In genomic region chr9:87537625-87538024, GRCh38 we compare ENCODE assay signal across 1 cellular context.
TF ChIP-seq lines count a peak whose summit lies in the region.

No MANE protein-coding gene starts in this region.

TF ChIP-seq in SK-N-SH, 30 proteins besides CTCF, POLR2A, EP300 and RAD21 (continued from another document):
- TF ChIP-seq, protein P1, sequence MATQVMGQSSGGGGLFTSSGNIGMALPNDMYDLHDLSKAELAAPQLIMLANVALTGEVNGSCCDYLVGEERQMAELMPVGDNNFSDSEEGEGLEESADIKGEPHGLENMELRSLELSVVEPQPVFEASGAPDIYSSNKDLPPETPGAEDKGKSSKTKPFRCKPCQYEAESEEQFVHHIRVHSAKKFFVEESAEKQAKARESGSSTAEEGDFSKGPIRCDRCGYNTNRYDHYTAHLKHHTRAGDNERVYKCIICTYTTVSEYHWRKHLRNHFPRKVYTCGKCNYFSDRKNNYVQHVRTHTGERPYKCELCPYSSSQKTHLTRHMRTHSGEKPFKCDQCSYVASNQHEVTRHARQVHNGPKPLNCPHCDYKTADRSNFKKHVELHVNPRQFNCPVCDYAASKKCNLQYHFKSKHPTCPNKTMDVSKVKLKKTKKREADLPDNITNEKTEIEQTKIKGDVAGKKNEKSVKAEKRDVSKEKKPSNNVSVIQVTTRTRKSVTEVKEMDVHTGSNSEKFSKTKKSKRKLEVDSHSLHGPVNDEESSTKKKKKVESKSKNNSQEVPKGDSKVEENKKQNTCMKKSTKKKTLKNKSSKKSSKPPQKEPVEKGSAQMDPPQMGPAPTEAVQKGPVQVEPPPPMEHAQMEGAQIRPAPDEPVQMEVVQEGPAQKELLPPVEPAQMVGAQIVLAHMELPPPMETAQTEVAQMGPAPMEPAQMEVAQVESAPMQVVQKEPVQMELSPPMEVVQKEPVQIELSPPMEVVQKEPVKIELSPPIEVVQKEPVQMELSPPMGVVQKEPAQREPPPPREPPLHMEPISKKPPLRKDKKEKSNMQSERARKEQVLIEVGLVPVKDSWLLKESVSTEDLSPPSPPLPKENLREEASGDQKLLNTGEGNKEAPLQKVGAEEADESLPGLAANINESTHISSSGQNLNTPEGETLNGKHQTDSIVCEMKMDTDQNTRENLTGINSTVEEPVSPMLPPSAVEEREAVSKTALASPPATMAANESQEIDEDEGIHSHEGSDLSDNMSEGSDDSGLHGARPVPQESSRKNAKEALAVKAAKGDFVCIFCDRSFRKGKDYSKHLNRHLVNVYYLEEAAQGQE (IDR thresholded peaks at IDR 0.05; ENCODE audit: low read depth, low read length) = no peak
- TF ChIP-seq NFIC (IDR thresholded peaks at IDR 0.05; ENCODE audit: borderline replicate concordance) = no peak
- no peak for TF ChIP-seq USF1 (IDR thresholded peaks at IDR 0.05; ENCODE audit: borderline replicate concordance, low read depth)
